In genomic region chr19:54137114-54137912, GRCh38 we compare ENCODE assay signal across 8 cellular contexts. TPM values are rescaled to one million over a fixed set of nuclear protein-coding genes. Genes with fewer than 3 reads are reported as not detected.
DNase-seq lines count a peak whose midpoint lies in the region; ATAC-seq, FAIRE-seq and TF ChIP-seq lines count a peak whose summit lies in the region.

CNOT3 (plus strand) TSS chr19:54137762; CDS start chr19:54142979, 5,217 bp downstream.

- peak within 1 kb of the TSS; percentile 97 for H3K9ac ChIP-seq in Loucy (ENCODE audit: low read depth, low read length, poor library complexity, severe bottlenecking)

- H3K27me3 ChIP-seq in Loucy (ENCODE audit: insufficient read depth, low read length, poor library complexity, severe bottlenecking) = peaks cover 5% of the 10 kb centered on the region

- DNase-seq in EL = peak; percentile 100
- peak; percentile 100 for DNase-seq in H54 (ENCODE audit: insufficient read length, low spot score)
- peak; percentile 98 for DNase-seq in activated T-helper 9 cell treated with anti-CD3 and anti-CD28 coated beads, Interleukin-2, amount 50 U/mL, for 16 hours (ENCODE audit: low read depth)
- DNase-seq in fibroblast of mammary gland (ENCODE audit: low read depth) = peak; percentile 100
- DNase-seq in naive thymus-derived CD8-positive, alpha-beta T cell = peak; percentile 95 to 100 (median 100)
- DNase-seq in stimulated activated naive CD4-positive, alpha-beta T cell (lab: John Stamatoyannopoulos, UW) = peak; percentile 97 to 100 (median 100)

- peak; percentile 84 for TF ChIP-seq POLR2A in H54 (IDR thresholded peaks at IDR 0.05; ENCODE audit: low read depth, low read length)
- TF ChIP-seq POLR2A in Raji (IDR thresholded peaks at IDR 0.05; ENCODE audit: insufficient read depth, low read depth, low read length) = peak; percentile 66

- H3K4me2 ChIP-seq in Loucy (ENCODE audit: low read depth, low read length, poor library complexity, severe bottlenecking) = peak within 1 kb of the TSS; percentile 96

- H3K36me3 Mint-ChIP-seq in naive thymus-derived CD8-positive, alpha-beta T cell = peaks cover 0 to 9% (median 0%) of the 10 kb centered on the region in 3 donors

- H3K4me3 Mint-ChIP-seq in naive thymus-derived CD8-positive, alpha-beta T cell = peak within 1 kb of the TSS; percentile 78 to 94 (median 91)

- H3K79me2 ChIP-seq in Loucy (ENCODE audit: insufficient read depth, low read length) = peaks cover 47% of the 10 kb centered on the region

- no peaks in the 10 kb centered on the region for H3K9me3 Mint-ChIP-seq in naive thymus-derived CD8-positive, alpha-beta T cell

- H3K27ac Mint-ChIP-seq in naive thymus-derived CD8-positive, alpha-beta T cell = peak within 1 kb of the TSS; percentile 87 to 98 (median 92)

- peak; percentile 67 for FAIRE-seq in H54 (lab: Jason Lieb, UNC)

- H3K4me1 ChIP-seq in Loucy (ENCODE audit: insufficient read depth, low read length, poor library complexity, severe bottlenecking) = peaks cover 39% of the 10 kb centered on the region

- no peaks in the 10 kb centered on the region for H3K27me3 Mint-ChIP-seq in naive thymus-derived CD8-positive, alpha-beta T cell

- H3K9me2 ChIP-seq in Loucy (replicated peaks; ENCODE audit: low read depth, low read length) = no peaks in the 10 kb centered on the region

- peaks cover 29 to 54% (median 52%) of the 10 kb centered on the region in 4 donors for H3K4me1 Mint-ChIP-seq in naive thymus-derived CD8-positive, alpha-beta T cell

- H3K36me3 ChIP-seq in Loucy (ENCODE audit: insufficient read depth, low read length) = peaks cover 2% of the 10 kb centered on the region; the same call in 1 of the 2 replicates

- ATAC-seq in naive thymus-derived CD8-positive, alpha-beta T cell = peak; percentile 80

- POLR2A ChIA-PET in naive thymus-derived CD8-positive, alpha-beta T cell (lab: Charles Lee) = interaction anchor here (0.6 to 4.5 kb wide), 27 partner anchors 11 to 1948 kb away, joined by 3 to 129 read pairs (median 4); partner anchors contain the start of genes LENG1, LENG8, LENG9 and MBOAT7

- peaks cover 47% of the 10 kb centered on the region for H4K20me1 ChIP-seq in Loucy (ENCODE audit: insufficient read depth, low read length, poor library complexity, severe bottlenecking)

- peak within 1 kb of the TSS; percentile 95 for H2AFZ ChIP-seq in Loucy (ENCODE audit: low read length)

- peak within 1 kb of the TSS; percentile 86 for H3K4me3 ChIP-seq in Loucy (ENCODE audit: low read length, poor library complexity, severe bottlenecking)
- H3K4me3 ChIP-seq in fibroblast of mammary gland (ENCODE audit: control insufficient read depth, low read depth, low read length) = peak within 1 kb of the TSS; percentile 68

- TF ChIP-seq CTCF in Loucy (conservative IDR thresholded peaks at IDR 0.05; ENCODE audit: low read length) (no peak), fibroblast of mammary gland (conservative IDR thresholded peaks at IDR 0.05; ENCODE audit: control insufficient read depth, insufficient read depth, low read depth, low read length) (no peak)

- no peaks in the 10 kb centered on the region for H3F3A ChIP-seq in Loucy (ENCODE audit: low read depth)

- H3K9me3 ChIP-seq in Loucy (ENCODE audit: insufficient read depth, low read depth, low read length) = no peaks in the 10 kb centered on the region

RNA-seq across cellular contexts. Expression of gene CNOT3, which starts in this region (rescaled TPM):
- total RNA-seq in naive thymus-derived CD8-positive, alpha-beta T cell = 10 to 100 TPM; 65.0 to 71.4 TPM
- polyA plus RNA-seq in naive thymus-derived CD8-positive, alpha-beta T cell = 10 to 100 TPM in 1 of 3 donors, 1 to 10 TPM in 2; 6.6 to 14.5 (median 7.9) TPM

Comparison
In these comparisons a context has a peak if more than half of its experiments do, and no peak if none do; other contexts are left out.
1. Peak in every context shown above with its lines: DNase-seq, ATAC-seq and H3K4me3 ChIP-seq.